ENCODE assay signal across 16 cellular contexts in the genomic region with DNA sequence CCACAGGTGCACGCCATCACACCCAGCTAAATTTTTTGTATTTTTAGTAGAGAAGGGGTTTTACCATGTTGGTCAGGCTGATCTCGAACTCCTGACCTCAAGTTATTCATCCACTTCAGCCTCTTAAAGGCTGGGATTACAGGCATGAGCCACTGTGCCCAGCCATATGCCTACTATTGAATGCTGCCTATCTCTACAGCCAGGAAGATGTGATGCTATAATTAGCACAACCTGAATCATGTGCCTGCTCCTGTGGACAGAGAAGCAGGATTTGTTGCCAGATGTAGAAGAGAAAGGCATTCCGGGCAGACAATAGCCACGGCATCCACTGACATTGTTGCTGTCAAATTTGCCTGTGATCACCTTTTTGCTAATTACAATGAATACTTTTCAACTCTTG.
"Had no signal": no experiment of that assay in that cellular context is flagged by ENCODE, and none has a peak within 500 bp of the region (broad histone marks: within the 10 kb centered on the region; RNA-seq: fewer than 3 reads in every experiment).

No MANE protein-coding gene starts in this region.

- ATAC-seq: activated CD4-positive, CD25-positive, alpha-beta regulatory T cell treated with anti-CD3 and anti-CD28 coated beads, Interleukin-2, amount 50 U/mL, for 24 hours had no signal

- H3K4me3 Mint-ChIP-seq: activated CD4-positive, alpha-beta T cell treated with anti-CD3 and anti-CD28 coated beads, Interleukin-2, amount 10 ng/mL, durations not matched to agents 7 days and 5 days; activated naive CD4-positive, alpha-beta T cell treated with anti-CD3 and anti-CD28 coated beads, Interleukin-2, amount 50 U/mL, for 24 hours; endodermal cell; memory B cell; naive B cell; neural crest cell; stimulated activated naive CD8-positive, alpha-beta T cell treated with anti-CD3 and anti-CD28 coated beads, Interleukin-15, Interleukin-2, amounts not matched to agents 100 ng/mL and 50 ng/mL, for 24 hours; T-helper 1 cell treated with Interleukin-12 subunit alpha and Interleukin-12 subunit beta and Interleukin-4 antibody, amounts not matched to agents 30 μg/mL and 1 μg/mL, for 36 hours had no signal

- H3K4me1 ChIP-seq: tibial nerve had no signal

- H3K36me3 Mint-ChIP-seq: activated naive CD4-positive, alpha-beta T cell treated with anti-CD3 and anti-CD28 coated beads, Interleukin-2, amount 50 U/mL, for 24 hours; memory B cell; naive B cell had no signal

- H3K27ac Mint-ChIP-seq: activated CD4-positive, alpha-beta T cell treated with anti-CD3 and anti-CD28 coated beads, Interleukin-2, amount 10 ng/mL, durations not matched to agents 7 days and 5 days; activated naive CD4-positive, alpha-beta T cell treated with anti-CD3 and anti-CD28 coated beads, Interleukin-2, amount 50 U/mL, for 24 hours; endodermal cell; memory B cell; progenitor cell of endocrine pancreas; stimulated activated naive CD8-positive, alpha-beta T cell treated with anti-CD3 and anti-CD28 coated beads, Interleukin-15, Interleukin-2, amounts not matched to agents 100 ng/mL and 50 ng/mL, for 24 hours; T-helper 1 cell treated with Interleukin-12 subunit alpha and Interleukin-12 subunit beta and Interleukin-4 antibody, amounts not matched to agents 30 μg/mL and 1 μg/mL, for 36 hours had no signal

- H3K9me3 ChIP-seq: tibial nerve had no signal

- H3K4me3 ChIP-seq: skin epidermis, tibial nerve had no signal

- H3K36me3 ChIP-seq: tibial nerve had no signal

- FAIRE-seq: urothelium cell line had no signal

- H3K9me3 Mint-ChIP-seq: activated CD4-positive, alpha-beta T cell treated with anti-CD3 and anti-CD28 coated beads, Interleukin-2, amount 10 ng/mL, durations not matched to agents 7 days and 5 days; activated naive CD4-positive, alpha-beta T cell treated with anti-CD3 and anti-CD28 coated beads, Interleukin-2, amount 50 U/mL, for 24 hours; endodermal cell; memory B cell; neural crest cell; stimulated activated naive CD8-positive, alpha-beta T cell treated with anti-CD3 and anti-CD28 coated beads, Interleukin-15, Interleukin-2, amounts not matched to agents 100 ng/mL and 50 ng/mL, for 24 hours; T-helper 1 cell treated with Interleukin-12 subunit alpha and Interleukin-12 subunit beta and Interleukin-4 antibody, amounts not matched to agents 30 μg/mL and 1 μg/mL, for 36 hours had no signal

- H3K4me1 Mint-ChIP-seq: activated CD4-positive, alpha-beta T cell treated with anti-CD3 and anti-CD28 coated beads, Interleukin-2, amount 10 ng/mL, durations not matched to agents 7 days and 5 days; naive B cell; neural crest cell had no signal

- DNase-seq: activated CD4-positive, alpha-beta T cell treated with anti-CD3 and anti-CD28 coated beads, Interleukin-2, amount 10 ng/mL, durations not matched to agents 7 days and 5 days; activated gamma-delta T cell; amniotic stem cell; endodermal cell; erythroblast; naive B cell had no signal

- H3K27me3 ChIP-seq: tibial nerve had no signal

- H3K27ac ChIP-seq: skin epidermis, tibial nerve had no signal
